In genomic region chr17:7015587-7016020, GRCh38 we compare ENCODE assay signal across 8 cellular contexts. TPM values are rescaled to one million over a fixed set of nuclear protein-coding genes. Genes with fewer than 3 reads are reported as not detected.
DNase-seq lines count a peak whose midpoint lies in the region; ATAC-seq and TF ChIP-seq lines count a peak whose summit lies in the region.

No MANE protein-coding gene starts in this region.

- H3K27ac ChIP-seq in right cardiac atrium (ENCODE audit: low read length) = peak overlapping the region; percentile 90

- no peaks in the 10 kb centered on the region; the same call in none of the 2 replicates for H3K27me3 Mint-ChIP-seq in HFFc6 (ENCODE audit: insufficient read depth)
- H3K27me3 Mint-ChIP-seq in activated CD4-positive, alpha-beta memory T cell treated with anti-CD3 and anti-CD28 coated beads for 36 hours = no peaks in the 10 kb centered on the region

- DNase-seq in HFFc6 = no peak
- peak; percentile 64 for DNase-seq in activated CD4-positive, alpha-beta memory T cell treated with anti-CD3 and anti-CD28 coated beads for 36 hours
- DNase-seq in right cardiac atrium = peak in 2 of 3 donors; percentile 34 to 53
- peak; percentile 42 for DNase-seq in stimulated activated naive CD8-positive, alpha-beta T cell treated with anti-CD3 and anti-CD28 coated beads, Interleukin-15, Interleukin-2, amounts not matched to agents 100 U/mL and 50 U/mL, for 24 hours

- POLR2A ChIA-PET in activated CD4-positive, alpha-beta memory T cell treated with anti-CD3 and anti-CD28 coated beads for 36 hours (lab: Charles Lee) = interaction anchor here (0.8 to 2.0 kb wide), 4 partner anchors 8 to 30 kb away, joined by 3 to 10 read pairs (median 6); partner anchors contain the start of gene SLC16A13

- peak overlapping the region; percentile 44 for H3K4me3 ChIP-seq in right cardiac atrium (ENCODE audit: low read length)

- peak overlapping the region; percentile 93 for H3K4me3 Mint-ChIP-seq in HFFc6
- peak overlapping the region; percentile 96 for H3K4me3 Mint-ChIP-seq in activated CD4-positive, alpha-beta memory T cell treated with anti-CD3 and anti-CD28 coated beads for 36 hours

- 21% methylated on average over 16 of the region's 16 CpGs for WGBS in right cardiac atrium

- H3K27me3 ChIP-seq in right cardiac atrium (ENCODE audit: control insufficient read depth, insufficient read depth) = no peaks in the 10 kb centered on the region

- CTCF ChIA-PET in activated CD4-positive, alpha-beta memory T cell treated with anti-CD3 and anti-CD28 coated beads for 36 hours (lab: Charles Lee) = interaction anchor here (1.5 to 2.9 kb wide), 3 partner anchors 11 to 162 kb away, joined by 4 to 13 read pairs (median 8); no protein-coding TSS in a partner anchor

- peak overlapping the region; percentile 97 for H3K27ac Mint-ChIP-seq in HFFc6
- peak overlapping the region; percentile 99 for H3K27ac Mint-ChIP-seq in activated CD4-positive, alpha-beta memory T cell treated with anti-CD3 and anti-CD28 coated beads for 36 hours

- peaks cover 6% of the 10 kb centered on the region for H3K4me1 ChIP-seq in right cardiac atrium (ENCODE audit: control insufficient read depth, insufficient read depth, low read length)

- no peak for TF ChIP-seq CTCF in HFFc6 (IDR thresholded peaks at IDR 0.05)

- TF ChIP-seq POLR2A in GM18505 (IDR thresholded peaks at IDR 0.05; ENCODE audit: borderline replicate concordance, extremely low read depth, insufficient read depth, insufficient read length) = no peak

- H3K36me3 Mint-ChIP-seq in HFFc6 (ENCODE audit: low read depth) = peaks cover 19% of the 10 kb centered on the region
- H3K36me3 Mint-ChIP-seq in activated CD4-positive, alpha-beta memory T cell treated with anti-CD3 and anti-CD28 coated beads for 36 hours = peaks cover 38% of the 10 kb centered on the region

- intact Hi-C loops in activated CD4-positive, alpha-beta memory T cell treated with anti-CD3 and anti-CD28 coated beads for 36 hours (cut with micrococcal nuclease) = loop anchor here (1.0 to 10.0 kb wide), 7 partner anchors 8 to 1431 kb away; partner anchors contain the start of genes BCL6B, C17orf100, MED31 and NLRP1
- intact Hi-C loops in right cardiac atrium (cut with DNase I) = no loop called here

- ATAC-seq in right cardiac atrium (no peak), GM18858 (IDR thresholded peaks at IDR 0.05; ENCODE audit: unreplicated experiment) (no peak), HG02588 (IDR thresholded peaks at IDR 0.05; ENCODE audit: unreplicated experiment) (no peak), HG03159 (IDR thresholded peaks at IDR 0.05; ENCODE audit: unreplicated experiment) (no peak), GM18505 (IDR thresholded peaks at IDR 0.05; ENCODE audit: unreplicated experiment) (no peak)
- no peak for ATAC-seq in stimulated activated naive CD8-positive, alpha-beta T cell treated with anti-CD3 and anti-CD28 coated beads, Interleukin-15, Interleukin-2, amounts not matched to agents 100 U/mL and 50 U/mL, for 24 hours

- H3K9me3 ChIP-seq in right cardiac atrium (ENCODE audit: control insufficient read depth, low read length) = no peaks in the 10 kb centered on the region

- peaks cover 7% of the 10 kb centered on the region; the same call in 1 of the 2 replicates for H3K9me3 Mint-ChIP-seq in HFFc6
- H3K9me3 Mint-ChIP-seq in activated CD4-positive, alpha-beta memory T cell treated with anti-CD3 and anti-CD28 coated beads for 36 hours = no peaks in the 10 kb centered on the region

- peaks cover 53% of the 10 kb centered on the region for H3K4me1 Mint-ChIP-seq in HFFc6 (ENCODE audit: low read depth)
- H3K4me1 Mint-ChIP-seq in activated CD4-positive, alpha-beta memory T cell treated with anti-CD3 and anti-CD28 coated beads for 36 hours (ENCODE audit: low read depth) = peaks cover 46% of the 10 kb centered on the region

RNA-seq across cellular contexts. Expression of gene RNASEK, which starts 3.2 kb away (rescaled TPM):
- total RNA-seq in HFFc6 (2021; fragmentation: NEBNext Ultra II Directional; extraction: Animal tissue kit (Norgen Biotek cat#: 25700)) = 100 to 1,000 TPM; 286 to 382 (median 343) TPM
- 100 to 1,000 TPM; 175 to 180 TPM for total RNA-seq in activated CD4-positive, alpha-beta memory T cell treated with anti-CD3 and anti-CD28 coated beads for 36 hours
- total RNA-seq in right cardiac atrium = 100 to 1,000 TPM; 188 to 219 (median 193) TPM
- polyA plus RNA-seq in right cardiac atrium = 357 TPM

RNA-seq across cellular contexts. Expression of gene BCL6B, which starts 7.2 kb away (rescaled TPM):
- not detected for total RNA-seq in HFFc6 (2021; fragmentation: NEBNext Ultra II Directional; extraction: Animal tissue kit (Norgen Biotek cat#: 25700))
- total RNA-seq in activated CD4-positive, alpha-beta memory T cell treated with anti-CD3 and anti-CD28 coated beads for 36 hours = 1 to 10 TPM in 1 of 2 experiments, under 1 TPM in 1; 0.53 to 1.3 TPM
- total RNA-seq in right cardiac atrium = 10 to 100 TPM in 2 of 4 donors, 1 to 10 TPM in 2; 6.7 to 16.8 (median 10.1) TPM
- 6.9 TPM for polyA plus RNA-seq in right cardiac atrium

RNA-seq across cellular contexts. Expression of gene ALOX12, which starts 19.8 kb away (rescaled TPM):
- total RNA-seq in HFFc6 (2021; fragmentation: NEBNext Ultra II Directional; extraction: Animal tissue kit (Norgen Biotek cat#: 25700)) = not detected
- total RNA-seq in activated CD4-positive, alpha-beta memory T cell treated with anti-CD3 and anti-CD28 coated beads for 36 hours = not detected
- total RNA-seq in right cardiac atrium = under 1 TPM in 1 of 4 donors, not detected in 3; 0.18 TPM
- polyA plus RNA-seq in right cardiac atrium = 0.09 TPM

RNA-seq across cellular contexts. Expression of gene SLC16A13, which starts 20.2 kb away (rescaled TPM):
- 1 to 10 TPM; 1.6 to 3.4 (median 1.9) TPM for total RNA-seq in HFFc6 (2021; fragmentation: NEBNext Ultra II Directional; extraction: Animal tissue kit (Norgen Biotek cat#: 25700))
- 10 to 100 TPM; 10.4 to 10.7 TPM for total RNA-seq in activated CD4-positive, alpha-beta memory T cell treated with anti-CD3 and anti-CD28 coated beads for 36 hours
- total RNA-seq in right cardiac atrium = 1 to 10 TPM in 2 of 4 donors, under 1 TPM in 2; 0.91 to 1.1 (median 0.98) TPM
- polyA plus RNA-seq in right cardiac atrium = 1.2 TPM

RNA-seq across cellular contexts. Expression of gene SLC16A11, which starts 28.3 kb away (rescaled TPM):
- not detected for total RNA-seq in HFFc6 (2021; fragmentation: NEBNext Ultra II Directional; extraction: Animal tissue kit (Norgen Biotek cat#: 25700))
- 1 to 10 TPM; 1.4 to 1.5 TPM for total RNA-seq in activated CD4-positive, alpha-beta memory T cell treated with anti-CD3 and anti-CD28 coated beads for 36 hours
- 1 to 10 TPM; 3.3 to 5.3 (median 3.7) TPM for total RNA-seq in right cardiac atrium
- polyA plus RNA-seq in right cardiac atrium = 11.3 TPM
